In the genomic region with DNA sequence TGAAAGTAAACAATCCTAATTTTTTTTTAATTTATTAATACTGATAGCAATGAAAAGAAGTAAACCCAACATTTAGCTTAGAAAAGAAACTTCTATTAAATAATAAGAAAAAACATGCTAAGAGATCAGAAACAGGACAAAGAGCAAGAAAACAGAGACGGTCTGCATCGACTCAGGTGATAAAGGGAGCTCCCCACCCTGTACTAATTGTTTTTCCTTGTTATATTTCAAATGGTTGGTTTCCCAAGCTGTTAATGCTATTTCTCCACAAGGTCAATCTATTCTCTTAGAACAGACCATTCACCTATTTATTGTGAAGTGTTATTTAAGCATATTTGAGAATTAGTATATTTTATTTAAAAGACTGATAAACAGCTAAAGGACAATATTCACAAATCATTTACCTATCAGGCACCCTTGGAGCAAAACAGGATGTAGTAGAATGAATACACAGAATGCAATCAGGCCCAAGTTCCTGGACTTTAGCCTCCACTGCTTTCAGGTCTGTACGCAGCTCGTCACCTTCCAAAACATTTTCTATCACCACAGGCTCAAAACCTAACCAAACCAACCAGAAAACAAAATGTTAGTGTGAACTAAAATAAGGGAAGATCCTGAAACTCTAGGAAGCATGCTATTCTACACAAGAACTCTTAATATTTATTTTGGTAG, we compare ENCODE assay signal across 19 cellular contexts. TPM values are rescaled to one million over a fixed set of nuclear protein-coding genes. Genes with fewer than 3 reads are reported as not detected.
DNase-seq lines count a peak whose midpoint lies in the region; ATAC-seq, FAIRE-seq and TF ChIP-seq lines count a peak whose summit lies in the region.
"Had no signal": no experiment of that assay in that cellular context is flagged by ENCODE, and none has a peak within 500 bp of the region (broad histone marks: within the 10 kb centered on the region; RNA-seq: fewer than 3 reads in every experiment).

No MANE protein-coding gene starts in this region.

- no peaks in the 10 kb centered on the region for H3K27me3 Mint-ChIP-seq in progenitor cell of endocrine pancreas
- H3K27me3 Mint-ChIP-seq: activated naive CD4-positive, alpha-beta T cell treated with anti-CD3 and anti-CD28 coated beads, Interleukin-2, amount 50 U/mL, for 24 hours; CD8-positive, alpha-beta memory T cell had no signal

- H3K27ac ChIP-seq in kidney (ENCODE audit: low read depth in 2 of 2, low read length in 2 of 2): peak overlapping the region; percentile 45
- H3K27ac ChIP-seq in gastrocnemius medialis: no peak overlapping the region
- H3K27ac ChIP-seq: HL-60, neutrophil, thoracic aorta had no signal

- ATAC-seq in HG03342 (IDR thresholded peaks at IDR 0.05; ENCODE audit: unreplicated experiment): no peak
- no peak for ATAC-seq in gastrocnemius medialis
- ATAC-seq: activated T-cell treated with anti-CD3 and anti-CD28 coated beads, Interleukin-2, amount 50 U/mL, for 4 hours; K562; stimulated activated effector memory CD8-positive, alpha-beta T cell treated with anti-CD3 and anti-CD28 coated beads, Interleukin-12 subunit alpha, Interleukin-12 subunit beta, amount 100 ng/mL, for 72 hours had no signal

- in situ Hi-C loops in gastrocnemius medialis (cut with MboI; ENCODE audit: low sequenced_read_pairs in 4 of 4): loop anchor here in 1 of 4 donors (25.0 kb wide), 1 partner anchor 158 kb away; a partner anchor contains a TSS

- no peaks in the 10 kb centered on the region for H3K9me3 Mint-ChIP-seq in progenitor cell of endocrine pancreas (ENCODE audit: low read depth)
- H3K9me3 Mint-ChIP-seq: activated naive CD4-positive, alpha-beta T cell treated with anti-CD3 and anti-CD28 coated beads, Interleukin-2, amount 50 U/mL, for 24 hours; activated T-cell treated with anti-CD3 and anti-CD28 coated beads, Interleukin-2, amount 50 U/mL, for 4 hours; CD8-positive, alpha-beta memory T cell; stimulated activated effector memory CD8-positive, alpha-beta T cell treated with anti-CD3 and anti-CD28 coated beads, Interleukin-12 subunit alpha, Interleukin-12 subunit beta, amount 100 ng/mL, for 72 hours had no signal

- H3K9ac ChIP-seq in kidney (ENCODE audit: low read length in 2 of 2): no peak overlapping the region

- H3K27ac Mint-ChIP-seq in progenitor cell of endocrine pancreas: peak overlapping the region; percentile 81
- H3K27ac Mint-ChIP-seq: activated naive CD4-positive, alpha-beta T cell treated with anti-CD3 and anti-CD28 coated beads, Interleukin-2, amount 50 U/mL, for 24 hours; CD8-positive, alpha-beta memory T cell; stimulated activated effector memory CD8-positive, alpha-beta T cell treated with anti-CD3 and anti-CD28 coated beads, Interleukin-12 subunit alpha, Interleukin-12 subunit beta, amount 100 ng/mL, for 72 hours had no signal

- FAIRE-seq in GM18507 (lab: Jason Lieb, UNC) (peak; percentile 55), kidney (lab: Jason Lieb, UNC) (peak; percentile 76)
- FAIRE-seq: K562 had no signal

- H3K4me1 Mint-ChIP-seq in progenitor cell of endocrine pancreas (ENCODE audit: low read depth): peaks cover 11% of the 10 kb centered on the region

- no peak for TF ChIP-seq POLR2A in gastrocnemius medialis (IDR thresholded peaks at IDR 0.05)

- H3K27me3 ChIP-seq in gastrocnemius medialis: no peaks in the 10 kb centered on the region
- H3K27me3 ChIP-seq: neutrophil had no signal

- peaks cover 0 to 5% of the 10 kb centered on the region in 2 donors for H3K36me3 ChIP-seq in kidney (ENCODE audit: control insufficient read depth in 1 of 2, insufficient read depth in 2 of 2, low read length in 2 of 2)
- H3K36me3 ChIP-seq in gastrocnemius medialis: peaks cover 0 to 11% of the 10 kb centered on the region in 2 donors
- H3K36me3 ChIP-seq: neutrophil, thoracic aorta had no signal

- H3K36me3 Mint-ChIP-seq in progenitor cell of endocrine pancreas (ENCODE audit: insufficient read depth): peaks cover 1% of the 10 kb centered on the region

- peak overlapping the region; percentile 39 for H3K4me3 Mint-ChIP-seq in progenitor cell of endocrine pancreas (ENCODE audit: low read depth)
- H3K4me3 Mint-ChIP-seq: activated naive CD4-positive, alpha-beta T cell treated with anti-CD3 and anti-CD28 coated beads, Interleukin-2, amount 50 U/mL, for 24 hours; activated T-cell treated with anti-CD3 and anti-CD28 coated beads, Interleukin-2, amount 50 U/mL, for 4 hours; CD8-positive, alpha-beta memory T cell; stimulated activated effector memory CD8-positive, alpha-beta T cell treated with anti-CD3 and anti-CD28 coated beads, Interleukin-12 subunit alpha, Interleukin-12 subunit beta, amount 100 ng/mL, for 72 hours had no signal

- H3K4me3 ChIP-seq in kidney (ENCODE audit: low read length in 2 of 2): no peak overlapping the region
- no peak overlapping the region for H3K4me3 ChIP-seq in gastrocnemius medialis
- H3K4me3 ChIP-seq: K562, thoracic aorta had no signal

- intact Hi-C loops in kidney (cut with DNase I) (no loop called here), gastrocnemius medialis (cut with DNase I; ENCODE audit: low total_unique reads) (no loop called here), posterior cingulate gyrus (cut with DNase I) (no loop called here)

- DNase-seq in GM18507 (ENCODE audit: extremely low spot score, insufficient read length, low read depth) (no peak), NCI-H748 treated with DMSO at 0.1 percent for 48 hours (lab: John Stamatoyannopoulos, UW) (peak; percentile 42), kidney (no peak), progenitor cell of endocrine pancreas (ENCODE audit: low spot score, unreplicated experiment) (no peak), gastrocnemius medialis (no peak), NAMALWA (ENCODE audit: low spot score) (no peak), posterior cingulate gyrus (no peak)
- DNase-seq: activated CD4-positive, alpha-beta T cell treated with anti-CD3 and anti-CD28 coated beads, Interleukin-2, amount 50 U/mL, for 48 hours; activated T-cell treated with anti-CD3 and anti-CD28 coated beads, Interleukin-2, amount 50 U/mL, for 4 hours; CD8-positive, alpha-beta memory T cell; hypothalamus; SHP77 treated with DMSO at 0.1 percent for 48 hours had no signal

- H3K4me1 ChIP-seq in kidney (ENCODE audit: control insufficient read depth in 1 of 2, insufficient read depth in 1 of 2, low read depth in 1 of 2, low read length in 2 of 2) (peaks cover 0 to 3% of the 10 kb centered on the region in 2 donors), gastrocnemius medialis (peaks cover 5 to 6% of the 10 kb centered on the region in 2 donors)

- H3K9me3 ChIP-seq in kidney (ENCODE audit: control insufficient read depth in 1 of 2, low read length in 2 of 2): no peaks in the 10 kb centered on the region
- no peaks in the 10 kb centered on the region for H3K9me3 ChIP-seq in gastrocnemius medialis
- H3K9me3 ChIP-seq: neutrophil, thoracic aorta had no signal

- TF ChIP-seq CTCF in kidney (IDR thresholded peaks at IDR 0.05; ENCODE audit: borderline replicate concordance, extremely low read depth, insufficient read depth) (no peak), progenitor cell of endocrine pancreas (IDR thresholded peaks at IDR 0.05; ENCODE audit: unreplicated experiment) (no peak), gastrocnemius medialis (IDR thresholded peaks at IDR 0.05 in 4 of 5, conservative IDR thresholded peaks at IDR 0.05 in 1 of 5) (no peak)

RNA-seq across cellular contexts. Expression of a gene that starts 5.5 kb away (rescaled TPM):
- total RNA-seq in kidney: 13.8 TPM
- 7.3 TPM for polyA plus RNA-seq in kidney (ENCODE audit: insufficient read depth, low read depth, low replicate concordance)
- total RNA-seq in progenitor cell of endocrine pancreas: 8.8 and 10.2 TPM in 2 replicates
- 1 to 10 TPM; 3.9 to 6.7 (median 4.7) TPM for total RNA-seq in gastrocnemius medialis

Comparison
In these comparisons a context has a peak if more than half of its experiments do, and no peak if none do; other contexts are left out.
1. H3K27ac ChIP-seq: peak in kidney (2 of 2); none in gastrocnemius medialis (0 of 4).